ENCODE assay signal across 1 cellular context in genomic region chr4:87118826-87119225, GRCh38.
TF ChIP-seq lines count a peak whose summit lies in the region.

No MANE protein-coding gene starts in this region.

TF ChIP-seq in GM12878, 131 proteins besides CTCF, POLR2A, EP300 and RAD21 (continued from another document):
- TF ChIP-seq ATF2 (IDR thresholded peaks at IDR 0.05; ENCODE audit: low read length) (no peak), BMI1 (IDR thresholded peaks at IDR 0.05; ENCODE audit: borderline replicate concordance) (no peak), IRF5 (IDR thresholded peaks at IDR 0.05; ENCODE audit: borderline replicate concordance) (no peak), YBX1 (IDR thresholded peaks at IDR 0.05) (no peak), TAF1 (IDR thresholded peaks at IDR 0.05; ENCODE audit: borderline replicate concordance, low read depth, low read length) (no peak), SREBF2 (IDR thresholded peaks at IDR 0.05; ENCODE audit: low read length) (no peak), ZNF687 (IDR thresholded peaks at IDR 0.05) (no peak)
